In genomic region chr4:153013202-153013988, GRCh38 we compare ENCODE assay signal across 19 cellular contexts.
"Had no signal": no experiment of that assay in that cellular context is flagged by ENCODE, and none has a peak within 500 bp of the region (broad histone marks: within the 10 kb centered on the region; RNA-seq: fewer than 3 reads in every experiment).

No MANE protein-coding gene starts in this region.

- H3K27me3 ChIP-seq: adrenal gland, heart left ventricle, left lung, sigmoid colon, suprapubic skin had no signal

- H3K4me1 Mint-ChIP-seq: activated naive CD4-positive, alpha-beta T cell treated with anti-CD3 and anti-CD28 coated beads, Interleukin-2, amount 10 ng/mL, durations not matched to agents 7 days and 5 days; nephron progenitor cell; T-helper 17 cell had no signal

- H3K9me3 Mint-ChIP-seq: activated T-helper 2 cell treated with anti-CD3 and anti-CD28 coated beads, Interferon-gamma antibody, Interleukin-2, Interleukin-4, amounts not matched to agents 10 μg/mL and 5 μg/mL and 100 μg/mL, durations not matched to agents 14 hours and 24 hours and 36 hours had no signal

- H3K4me3 ChIP-seq: adrenal gland, heart left ventricle, left lung, psoas muscle, sigmoid colon, suprapubic skin had no signal

- H3K36me3 ChIP-seq: adrenal gland, heart left ventricle, left lung, sigmoid colon, suprapubic skin had no signal

- H3K36me3 Mint-ChIP-seq: activated naive CD4-positive, alpha-beta T cell treated with anti-CD3 and anti-CD28 coated beads, Interleukin-2, amount 10 ng/mL, durations not matched to agents 7 days and 5 days; type B pancreatic cell had no signal

- H3K4me3 Mint-ChIP-seq: activated naive CD4-positive, alpha-beta T cell treated with anti-CD3 and anti-CD28 coated beads, Interleukin-2, amount 10 ng/mL, durations not matched to agents 7 days and 5 days; dendritic cell treated with granulocyte-macrophage colony-stimulating factor and Interleukin-4, amounts not matched to agents 40 ng/mL and 50 ng/mL, for 4 days; nephron progenitor cell; T-helper 17 cell; type B pancreatic cell had no signal

- H3K27ac ChIP-seq: adrenal gland, heart left ventricle, left lung, psoas muscle, sigmoid colon, suprapubic skin had no signal

- H3K27ac Mint-ChIP-seq: activated naive CD4-positive, alpha-beta T cell treated with anti-CD3 and anti-CD28 coated beads, Interleukin-2, amount 10 ng/mL, durations not matched to agents 7 days and 5 days; activated T-helper 2 cell treated with anti-CD3 and anti-CD28 coated beads, Interferon-gamma antibody, Interleukin-2, Interleukin-4, amounts not matched to agents 10 μg/mL and 5 μg/mL and 100 μg/mL, durations not matched to agents 14 hours and 24 hours and 36 hours; dendritic cell treated with granulocyte-macrophage colony-stimulating factor and Interleukin-4, amounts not matched to agents 40 ng/mL and 50 ng/mL, for 4 days; nephron progenitor cell; T-helper 17 cell; type B pancreatic cell had no signal

- ATAC-seq: heart left ventricle; left lung; psoas muscle; stimulated activated naive CD8-positive, alpha-beta T cell treated with anti-CD3 and anti-CD28 coated beads, Interleukin-15, Interleukin-2, amounts not matched to agents 100 U/mL and 50 U/mL, for 24 hours; T-helper 17 cell had no signal

- H3K27me3 Mint-ChIP-seq: activated naive CD4-positive, alpha-beta T cell treated with anti-CD3 and anti-CD28 coated beads, Interleukin-2, amount 10 ng/mL, durations not matched to agents 7 days and 5 days; dendritic cell treated with granulocyte-macrophage colony-stimulating factor and Interleukin-4, amounts not matched to agents 40 ng/mL and 50 ng/mL, for 4 days; T-helper 17 cell; type B pancreatic cell had no signal

- H3K4me1 ChIP-seq: adrenal gland, heart left ventricle, left lung, psoas muscle, sigmoid colon, suprapubic skin had no signal

- DNase-seq: activated CD4-positive, alpha-beta T cell treated with anti-CD3 and anti-CD28 coated beads, Interleukin-2, amount 50 U/mL, for 1 hour; activated CD4-positive, CD25-positive, alpha-beta regulatory T cell; activated naive CD4-positive, alpha-beta T cell treated with anti-CD3 and anti-CD28 coated beads, Interleukin-2, amount 10 ng/mL, durations not matched to agents 7 days and 5 days; adrenal gland; central memory CD4-positive, alpha-beta T cell; heart left ventricle; islet precursor cell; left lung; mesenchymal stem cell; nephron progenitor cell; psoas muscle; sigmoid colon; stimulated activated CD4-positive, alpha-beta T cell treated with anti-CD3 and anti-CD28 coated beads, Interleukin-12 subunit alpha, Interleukin-12 subunit beta, amount 100 ng/mL, for 4 hours; stimulated activated naive CD8-positive, alpha-beta T cell treated with anti-CD3 and anti-CD28 coated beads, Interleukin-15, Interleukin-2, amounts not matched to agents 100 U/mL and 50 U/mL, for 24 hours; T-helper 17 cell had no signal

- H3K9me3 ChIP-seq: adrenal gland, psoas muscle, sigmoid colon, suprapubic skin had no signal
